ENCODE assay signal across 18 cellular contexts in genomic region chr18:28108801-28109200, GRCh38.
A peak's percentile ranks its signal among the peaks of the same experiment; 100 is the strongest.
DNase-seq lines count a peak whose midpoint lies in the region; ATAC-seq and TF ChIP-seq lines count a peak whose summit lies in the region.
"Had no signal": no experiment of that assay in that cellular context is flagged by ENCODE, and none has a peak within 500 bp of the region (broad histone marks: within the 10 kb centered on the region; RNA-seq: fewer than 3 reads in every experiment).

No MANE protein-coding gene starts in this region.

- H3K27ac ChIP-seq in endodermal cell (ENCODE audit: low read depth, low read length) (no peak overlapping the region), neural progenitor cell (peak overlapping the region; percentile 62)
- H3K27ac ChIP-seq: pancreas, PC-9 had no signal

- 60 to 73% methylated on average over 1 to 2 of the region's 3 CpGs for WGBS in endodermal cell (ENCODE audit: insufficient coverage in 1 of 2, insufficient read length in 1 of 2), 2 experiments

- no peak overlapping the region for H2AFZ ChIP-seq in neural progenitor cell (replicated peaks)
- H2AFZ ChIP-seq: PC-9 had no signal

- no peak overlapping the region for H3K9ac ChIP-seq in endodermal cell (ENCODE audit: extremely low read depth, low read length, poor library complexity, severe bottlenecking)
- no peak overlapping the region for H3K9ac ChIP-seq in neural progenitor cell

- H4K20me1 ChIP-seq in neural progenitor cell (ENCODE audit: low read depth): peaks cover 83% of the 10 kb centered on the region

- peak; percentile 13 to 56 for DNase-seq in NCI-H524 (lab: John Stamatoyannopoulos, UW)
- no peak for DNase-seq in NCI-H524 treated with DMSO at 0.1 percent for 48 hours (lab: John Stamatoyannopoulos, UW)
- peak; percentile 83 for DNase-seq in NCI-H82 (lab: John Stamatoyannopoulos, UW)
- DNase-seq in endodermal cell: no peak
- DNase-seq in neural progenitor cell (ENCODE audit: low spot score): peak; percentile 21
- no peak for DNase-seq in foreskin melanocyte
- DNase-seq in stimulated activated CD4-positive, alpha-beta T cell treated with anti-CD3 and anti-CD28 coated beads, Interleukin-4, amount 100 ng/mL, for 4 hours: no peak
- DNase-seq: activated CD8-positive, alpha-beta T cell treated with anti-CD3 and anti-CD28 coated beads, Interleukin-2, amount 10 ng/mL, durations not matched to agents 7 days and 5 days; activated naive CD4-positive, alpha-beta T cell; DMS153; H9; NCI-H1694; pancreas; PC-9; stimulated activated CD4-positive, alpha-beta T cell treated with anti-CD3 and anti-CD28 coated beads, Interleukin-4, amount 100 ng/mL, for 1 hour; T-helper 2 cell had no signal

- H3K4me3 ChIP-seq in endodermal cell (ENCODE audit: low read length): peak overlapping the region; percentile 57
- H3K4me3 ChIP-seq in neural progenitor cell: no peak overlapping the region
- H3K4me3 ChIP-seq: lung, pancreas, PC-9 had no signal

- H3K27me3 ChIP-seq in endodermal cell (ENCODE audit: control insufficient read depth, insufficient read depth, low read length, poor library complexity, severe bottlenecking) (no peaks in the 10 kb centered on the region), neural progenitor cell (no peaks in the 10 kb centered on the region)
- H3K27me3 ChIP-seq: pancreas had no signal

- TF ChIP-seq CTCF in endodermal cell (conservative IDR thresholded peaks at IDR 0.05) (peak; percentile 27), neural progenitor cell (IDR thresholded peaks at IDR 0.05) (peak; percentile 17)

- peaks cover 29% of the 10 kb centered on the region for H3F3A ChIP-seq in neural progenitor cell (ENCODE audit: low read depth)

- peaks cover 27% of the 10 kb centered on the region for H3K36me3 Mint-ChIP-seq in endodermal cell (ENCODE audit: low read depth)
- peaks cover 43% of the 10 kb centered on the region for H3K36me3 Mint-ChIP-seq in neural progenitor cell

- no peak for ATAC-seq in esophagus mucosa
- ATAC-seq: activated CD8-positive, alpha-beta T cell treated with anti-CD3 and anti-CD28 coated beads, Interleukin-2, amount 10 ng/mL, durations not matched to agents 7 days and 5 days had no signal

- no peaks in the 10 kb centered on the region for H3K9me3 Mint-ChIP-seq in endodermal cell
- H3K9me3 Mint-ChIP-seq in neural progenitor cell: peaks cover 6% of the 10 kb centered on the region
- H3K9me3 Mint-ChIP-seq: H9 had no signal

- H3K36me3 ChIP-seq in endodermal cell (ENCODE audit: control insufficient read depth, insufficient read depth, low read length): peaks cover 62% of the 10 kb centered on the region
- H3K36me3 ChIP-seq in neural progenitor cell: no peaks in the 10 kb centered on the region
- H3K36me3 ChIP-seq: pancreas had no signal

- no peaks in the 10 kb centered on the region for H3K9me3 ChIP-seq in endodermal cell (ENCODE audit: control insufficient read depth, low read length)
- no peaks in the 10 kb centered on the region for H3K9me3 ChIP-seq in neural progenitor cell (ENCODE audit: low read depth)
- H3K9me3 ChIP-seq: pancreas had no signal

- H3K27me3 Mint-ChIP-seq in endodermal cell (ENCODE audit: insufficient read depth) (no peaks in the 10 kb centered on the region), neural progenitor cell (ENCODE audit: insufficient read depth, low read depth) (no peaks in the 10 kb centered on the region)

- H3K4me1 Mint-ChIP-seq in endodermal cell (peaks cover 67% of the 10 kb centered on the region), neural progenitor cell (peaks cover 55% of the 10 kb centered on the region)

- H3K4me3 Mint-ChIP-seq in endodermal cell (peak overlapping the region; percentile 18), neural progenitor cell (no peak overlapping the region)
- H3K4me3 Mint-ChIP-seq: activated CD8-positive, alpha-beta T cell treated with anti-CD3 and anti-CD28 coated beads, Interleukin-2, amount 10 ng/mL, durations not matched to agents 7 days and 5 days; H9 had no signal

- peak overlapping the region; percentile 36 for H3K4me2 ChIP-seq in neural progenitor cell
- H3K4me2 ChIP-seq: PC-9 had no signal

- H3K27ac Mint-ChIP-seq in endodermal cell (peak overlapping the region; percentile 80), neural progenitor cell (peak overlapping the region; percentile 5)
- H3K27ac Mint-ChIP-seq: activated CD8-positive, alpha-beta T cell treated with anti-CD3 and anti-CD28 coated beads, Interleukin-2, amount 10 ng/mL, durations not matched to agents 7 days and 5 days had no signal

- H3K4me1 ChIP-seq in endodermal cell (ENCODE audit: control insufficient read depth, insufficient read depth, low read length) (peaks cover 36% of the 10 kb centered on the region), neural progenitor cell (peaks cover 60% of the 10 kb centered on the region)
- H3K4me1 ChIP-seq: pancreas had no signal

- peaks cover 100% of the 10 kb centered on the region for H3K79me2 ChIP-seq in neural progenitor cell (ENCODE audit: low read depth)

Comparison
In these comparisons a context has a peak if more than half of its experiments do, and no peak if none do; other contexts are left out.
1. DNase-seq: peak in NCI-H524 (2 of 2), NCI-H82 (single experiment) and neural progenitor cell (single experiment); none in NCI-H524 treated with DMSO at 0.1 percent for 48 hours (single experiment), endodermal cell (single experiment), foreskin melanocyte (single experiment) and stimulated activated CD4-positive, alpha-beta T cell treated with anti-CD3 and anti-CD28 coated beads, Interleukin-4, amount 100 ng/mL, for 4 hours (0 of 2).